ENCODE assay signal across 11 cellular contexts in genomic region chr1:5949074-5949760, GRCh38. TPM values are rescaled to one million over a fixed set of nuclear protein-coding genes. Genes with fewer than 3 reads are reported as not detected.
DNase-seq lines count a peak whose midpoint lies in the region; ATAC-seq and TF ChIP-seq lines count a peak whose summit lies in the region.
"Had no signal": no experiment of that assay in that cellular context is flagged by ENCODE, and none has a peak within 500 bp of the region (broad histone marks: within the 10 kb centered on the region; RNA-seq: fewer than 3 reads in every experiment).

No MANE protein-coding gene starts in this region.

- CTCF ChIA-PET in Calu3 (lab: Charles Lee): no interaction called here

- no peak for ATAC-seq in GM19324 (IDR thresholded peaks at IDR 0.05; ENCODE audit: low FRiP score, unreplicated experiment)
- ATAC-seq: natural killer cell; stimulated activated memory B cell treated with anti-CD40 and anti-IgM and Interleukin-4, amounts not matched to agents 10 μg/mL and 1 μg/mL and 100 μg/mL, for 72 hours had no signal

- DNase-seq in GM12864 (ENCODE audit: low read depth) (no peak), brain microvascular endothelial cell (no peak), neural progenitor cell (ENCODE audit: low spot score) (peak; percentile 16), sigmoid colon (no peak), Calu3 (no peak)
- DNase-seq: activated CD4-positive, alpha-beta memory T cell treated with anti-CD3 and anti-CD28 coated beads, Interleukin-2, amount 10 ng/mL, durations not matched to agents 7 days and 5 days; natural killer cell; NCI-H2107 had no signal

- peak; percentile 26 for TF ChIP-seq CTCF in GM12864 (IDR thresholded peaks at IDR 0.05; ENCODE audit: low read depth, low read length, missing control alignments)
- peak; percentile 47 for TF ChIP-seq CTCF in Loucy (conservative IDR thresholded peaks at IDR 0.05; ENCODE audit: low read length)
- peak; percentile 54 for TF ChIP-seq CTCF in brain microvascular endothelial cell (IDR thresholded peaks at IDR 0.05; ENCODE audit: low read depth, low read length, missing control alignments)
- peak; percentile 42 for TF ChIP-seq CTCF in neural progenitor cell (IDR thresholded peaks at IDR 0.05)
- TF ChIP-seq CTCF in sigmoid colon (IDR thresholded peaks at IDR 0.05): no peak
- TF ChIP-seq CTCF in Calu3 (IDR thresholded peaks at IDR 0.05; ENCODE audit: unreplicated experiment): no peak

- H3K36me3 ChIP-seq in Loucy (ENCODE audit: insufficient read depth, low read length): peaks cover 17% of the 10 kb centered on the region; the same call in 1 of the 2 replicates
- no peaks in the 10 kb centered on the region for H3K36me3 ChIP-seq in brain microvascular endothelial cell (replicated peaks)
- peaks cover 5% of the 10 kb centered on the region for H3K36me3 ChIP-seq in neural progenitor cell
- peaks cover 0 to 65% (median 15%) of the 10 kb centered on the region in 4 donors for H3K36me3 ChIP-seq in sigmoid colon

- no peaks in the 10 kb centered on the region for H3K9me3 Mint-ChIP-seq in neural progenitor cell
- H3K9me3 Mint-ChIP-seq in Calu3 (ENCODE audit: low read depth, unreplicated experiment): no peaks in the 10 kb centered on the region
- H3K9me3 Mint-ChIP-seq: activated CD4-positive, alpha-beta memory T cell treated with anti-CD3 and anti-CD28 coated beads, Interleukin-2, amount 10 ng/mL, durations not matched to agents 7 days and 5 days; natural killer cell; stimulated activated memory B cell treated with anti-CD40 and anti-IgM and Interleukin-4, amounts not matched to agents 10 μg/mL and 1 μg/mL and 100 μg/mL, for 72 hours had no signal

- in situ Hi-C loops in brain microvascular endothelial cell (cut with HindIII; ENCODE audit: low pct_ligation_motif_present, low sequenced_read_pairs): no loop called here

- H3K27me3 Mint-ChIP-seq in neural progenitor cell (ENCODE audit: insufficient read depth, low read depth): no peaks in the 10 kb centered on the region
- no peaks in the 10 kb centered on the region for H3K27me3 Mint-ChIP-seq in Calu3 (ENCODE audit: unreplicated experiment)
- H3K27me3 Mint-ChIP-seq: activated CD4-positive, alpha-beta memory T cell treated with anti-CD3 and anti-CD28 coated beads, Interleukin-2, amount 10 ng/mL, durations not matched to agents 7 days and 5 days; stimulated activated memory B cell treated with anti-CD40 and anti-IgM and Interleukin-4, amounts not matched to agents 10 μg/mL and 1 μg/mL and 100 μg/mL, for 72 hours had no signal

- H3K4me1 ChIP-seq in Loucy (ENCODE audit: insufficient read depth, low read length, poor library complexity, severe bottlenecking): no peaks in the 10 kb centered on the region
- H3K4me1 ChIP-seq in neural progenitor cell: no peaks in the 10 kb centered on the region
- H3K4me1 ChIP-seq in sigmoid colon: no peaks in the 10 kb centered on the region

- BruUV-seq in Calu3 (replicated peaks; lab: Mats Ljungman, UMichigan): no TSS peak

- no peak for TF ChIP-seq EP300 in sigmoid colon (IDR thresholded peaks at IDR 0.05)

- intact Hi-C loops in sigmoid colon (cut with DNase I): no loop called here
- intact Hi-C loops in Calu3 (cut with micrococcal nuclease; ENCODE audit: unreplicated experiment): no loop called here

- H3F3A ChIP-seq in Loucy (ENCODE audit: low read depth): no peaks in the 10 kb centered on the region
- no peaks in the 10 kb centered on the region for H3F3A ChIP-seq in neural progenitor cell (ENCODE audit: low read depth)

- H3K4me3 ChIP-seq in GM12864 (ENCODE audit: low read depth, low read length) (no peak overlapping the region), Loucy (ENCODE audit: low read length, poor library complexity, severe bottlenecking) (no peak overlapping the region), brain microvascular endothelial cell (ENCODE audit: low read depth, low read length) (no peak overlapping the region), neural progenitor cell (no peak overlapping the region), sigmoid colon (no peak overlapping the region)

- H3K4me2 ChIP-seq in Loucy (ENCODE audit: low read depth, low read length, poor library complexity, severe bottlenecking): no peak overlapping the region
- H3K4me2 ChIP-seq in neural progenitor cell: no peak overlapping the region

- H3K27ac ChIP-seq in brain microvascular endothelial cell: no peak overlapping the region
- H3K27ac ChIP-seq in neural progenitor cell: no peak overlapping the region
- H3K27ac ChIP-seq in sigmoid colon: no peak overlapping the region

- H2AFZ ChIP-seq in Loucy (ENCODE audit: low read length) (no peak overlapping the region), neural progenitor cell (replicated peaks) (no peak overlapping the region)

- H3K9me3 ChIP-seq in Loucy (ENCODE audit: insufficient read depth, low read depth, low read length): no peaks in the 10 kb centered on the region
- no peaks in the 10 kb centered on the region for H3K9me3 ChIP-seq in neural progenitor cell (ENCODE audit: low read depth)
- no peaks in the 10 kb centered on the region for H3K9me3 ChIP-seq in sigmoid colon

- WGBS in sigmoid colon, 2 donors: 21 to 64% methylated on average over 13 of the region's 13 CpGs

- H3K9ac ChIP-seq in Loucy (ENCODE audit: low read depth, low read length, poor library complexity, severe bottlenecking) (no peak overlapping the region), neural progenitor cell (no peak overlapping the region)

- peaks cover 31% of the 10 kb centered on the region for H3K36me3 Mint-ChIP-seq in neural progenitor cell
- H3K36me3 Mint-ChIP-seq in Calu3 (ENCODE audit: insufficient read depth, unreplicated experiment): peaks cover 4% of the 10 kb centered on the region
- H3K36me3 Mint-ChIP-seq: natural killer cell had no signal

- H3K27me3 ChIP-seq in Loucy (ENCODE audit: insufficient read depth, low read length, poor library complexity, severe bottlenecking) (no peaks in the 10 kb centered on the region), brain microvascular endothelial cell (replicated peaks) (no peaks in the 10 kb centered on the region), neural progenitor cell (no peaks in the 10 kb centered on the region), sigmoid colon (no peaks in the 10 kb centered on the region)

- peak overlapping the region; percentile 24 for H3K27ac Mint-ChIP-seq in neural progenitor cell
- no peak overlapping the region for H3K27ac Mint-ChIP-seq in Calu3 (ENCODE audit: unreplicated experiment)
- H3K27ac Mint-ChIP-seq: activated CD4-positive, alpha-beta memory T cell treated with anti-CD3 and anti-CD28 coated beads, Interleukin-2, amount 10 ng/mL, durations not matched to agents 7 days and 5 days; natural killer cell; stimulated activated memory B cell treated with anti-CD40 and anti-IgM and Interleukin-4, amounts not matched to agents 10 μg/mL and 1 μg/mL and 100 μg/mL, for 72 hours had no signal

- H3K79me2 ChIP-seq in Loucy (ENCODE audit: insufficient read depth, low read length): no peaks in the 10 kb centered on the region
- H3K79me2 ChIP-seq in neural progenitor cell (ENCODE audit: low read depth): no peaks in the 10 kb centered on the region

- no peaks in the 10 kb centered on the region for H3K9me2 ChIP-seq in Loucy (replicated peaks; ENCODE audit: low read depth, low read length)

- H3K4me3 Mint-ChIP-seq in neural progenitor cell (no peak overlapping the region), Calu3 (ENCODE audit: low read depth, unreplicated experiment) (no peak overlapping the region)
- H3K4me3 Mint-ChIP-seq: activated CD4-positive, alpha-beta memory T cell treated with anti-CD3 and anti-CD28 coated beads, Interleukin-2, amount 10 ng/mL, durations not matched to agents 7 days and 5 days; natural killer cell; stimulated activated memory B cell treated with anti-CD40 and anti-IgM and Interleukin-4, amounts not matched to agents 10 μg/mL and 1 μg/mL and 100 μg/mL, for 72 hours had no signal

- TF ChIP-seq POLR2A in sigmoid colon (IDR thresholded peaks at IDR 0.05): no peak

- no peaks in the 10 kb centered on the region for H3K4me1 Mint-ChIP-seq in neural progenitor cell
- no peaks in the 10 kb centered on the region for H3K4me1 Mint-ChIP-seq in Calu3 (ENCODE audit: low read depth, unreplicated experiment)

- H4K20me1 ChIP-seq in Loucy (ENCODE audit: insufficient read depth, low read length, poor library complexity, severe bottlenecking) (no peaks in the 10 kb centered on the region), neural progenitor cell (ENCODE audit: low read depth) (no peaks in the 10 kb centered on the region)

RNA-seq across cellular contexts. Expression of gene NPHP4, which starts 43.0 kb away (rescaled TPM):
- total RNA-seq in neural progenitor cell (ENCODE audit: low replicate concordance) (8.9 and 13.0 TPM in 2 replicates), sigmoid colon (10 to 100 TPM in 2 of 4 donors, 1 to 10 TPM in 2; 4.9 to 12.2 (median 8.8) TPM), Calu3 (2022) (11.1 and 11.5 TPM in 2 replicates)
- polyA plus RNA-seq in sigmoid colon: 1 to 10 TPM in 2 of 3 donors, under 1 TPM in 1; 0.60 to 6.3 (median 1.2) TPM

Comparison
In these comparisons a context has a peak if more than half of its experiments do, and no peak if none do; other contexts are left out.
1. CTCF ChIP-seq: peak in GM12864 (single experiment), Loucy (single experiment), brain microvascular endothelial cell (single experiment) and neural progenitor cell (single experiment); none in sigmoid colon (0 of 4) and Calu3 (single experiment).